In genomic region chr17:61324540-61324868, GRCh38 we compare ENCODE assay signal across 20 cellular contexts.
DNase-seq lines count a peak whose midpoint lies in the region; ATAC-seq, FAIRE-seq and TF ChIP-seq lines count a peak whose summit lies in the region.
"Had no signal": no experiment of that assay in that cellular context is flagged by ENCODE, and none has a peak within 500 bp of the region (broad histone marks: within the 10 kb centered on the region; RNA-seq: fewer than 3 reads in every experiment).

No MANE protein-coding gene starts in this region.

- no peak for TF ChIP-seq POLR2A in esophagus muscularis mucosa (IDR thresholded peaks at IDR 0.05; ENCODE audit: low read depth)
- no peak for TF ChIP-seq POLR2A in GM18505 (IDR thresholded peaks at IDR 0.05; ENCODE audit: borderline replicate concordance, extremely low read depth, insufficient read depth, insufficient read length)

- no peak for FAIRE-seq in RCC 7860 (lab: Jason Lieb, UNC)

- no peaks in the 10 kb centered on the region for H3K79me2 ChIP-seq in osteoblast (ENCODE audit: insufficient read depth, low read length)

- no peak overlapping the region for H2AFZ ChIP-seq in osteoblast (ENCODE audit: low read length)

- H3K4me1 ChIP-seq in esophagus muscularis mucosa: peaks cover 20 to 45% (median 42%) of the 10 kb centered on the region in 4 donors
- peaks cover 42% of the 10 kb centered on the region for H3K4me1 ChIP-seq in osteoblast (ENCODE audit: insufficient read depth, low read length)
- H3K4me1 ChIP-seq: prostate gland had no signal

- H3K27me3 ChIP-seq in esophagus muscularis mucosa (no peaks in the 10 kb centered on the region), osteoblast (ENCODE audit: insufficient read depth, low read length) (no peaks in the 10 kb centered on the region)

- WGBS in esophagus muscularis mucosa: 54% methylated on average over 4 of the region's 4 CpGs

- no peak overlapping the region for H3K4me2 ChIP-seq in osteoblast (ENCODE audit: insufficient read depth, low read length)
- H3K4me2 ChIP-seq: KMS-11 had no signal

- H3K27ac ChIP-seq in esophagus muscularis mucosa (replicated peaks in 1 of 4): peak overlapping the region; percentile 69 to 82 (median 71)
- peak overlapping the region; percentile 88 for H3K27ac ChIP-seq in osteoblast (ENCODE audit: low read depth, low read length)
- H3K27ac ChIP-seq: epithelial cell of prostate, KMS-11 had no signal

- intact Hi-C loops in esophagus muscularis mucosa (cut with DNase I): no loop called here

- H4K20me1 ChIP-seq in osteoblast (ENCODE audit: insufficient read depth, low read length): no peaks in the 10 kb centered on the region

- TF ChIP-seq CTCF in esophagus muscularis mucosa (IDR thresholded peaks at IDR 0.05): no peak
- no peak for TF ChIP-seq CTCF in osteoblast (IDR thresholded peaks at IDR 0.05; ENCODE audit: extremely low read depth, low read depth, low read length)

- H3K4me3 ChIP-seq in esophagus muscularis mucosa: no peak overlapping the region
- H3K4me3 ChIP-seq in osteoblast (ENCODE audit: insufficient read depth, low read length): no peak overlapping the region
- H3K4me3 ChIP-seq: prostate gland had no signal

- H3K9me3 ChIP-seq in esophagus muscularis mucosa: no peaks in the 10 kb centered on the region
- H3K9me3 ChIP-seq in osteoblast (ENCODE audit: low read depth, low read length): no peaks in the 10 kb centered on the region
- H3K9me3 ChIP-seq: prostate gland had no signal

- H3K36me3 ChIP-seq in esophagus muscularis mucosa: no peaks in the 10 kb centered on the region
- H3K36me3 ChIP-seq in osteoblast (ENCODE audit: insufficient read depth, low read length): no peaks in the 10 kb centered on the region
- H3K36me3 ChIP-seq: prostate gland had no signal

- no peak for ATAC-seq in GM21528 (IDR thresholded peaks at IDR 0.05; ENCODE audit: low FRiP score, unreplicated experiment)
- ATAC-seq in GM18505 (IDR thresholded peaks at IDR 0.05; ENCODE audit: unreplicated experiment): no peak
- ATAC-seq: left colon had no signal

- peak; percentile 71 for DNase-seq in EL
- DNase-seq in RCC 7860 (ENCODE audit: low spot score): peak; percentile 73
- no peak for DNase-seq in esophagus muscularis mucosa (ENCODE audit: extremely low spot score)
- DNase-seq in osteoblast (ENCODE audit: insufficient read length, low spot score, missing footprints): no peak
- no peak for DNase-seq in NCI-H1105 (lab: John Stamatoyannopoulos, UW)
- no peak for DNase-seq in NOMO-1 (lab: John Stamatoyannopoulos, UW; ENCODE audit: unreplicated experiment in 2 of 2)
- DNase-seq: activated CD4-positive, alpha-beta memory T cell treated with anti-CD3 and anti-CD28 coated beads for 36 hours; activated naive CD8-positive, alpha-beta T cell treated with anti-CD3 and anti-CD28 coated beads, Interleukin-2, amount 10 ng/mL, durations not matched to agents 7 days and 5 days; activated T-cell treated with anti-CD3 and anti-CD28 coated beads, Interleukin-2, amount 50 U/mL, for 48 hours; cerebellar nuclear complex; GF-D8; hippocampal formation; left colon; NCI-H1417 treated with DMSO at 0.1 percent for 48 hours; NCI-H345 had no signal

- TF ChIP-seq EP300 in esophagus muscularis mucosa (IDR thresholded peaks at IDR 0.05): no peak

Comparison
In these comparisons a context has a peak if more than half of its experiments do, and no peak if none do; other contexts are left out.
1. DNase-seq: peak in EL (single experiment) and RCC 7860 (single experiment); none in esophagus muscularis mucosa (single experiment), osteoblast (single experiment), NCI-H1105 (single experiment) and NOMO-1 (0 of 2).